Comparison of ENCODE assay signal across 18 cellular contexts in genomic region chr12:93448796-93449195, GRCh38. TPM values are rescaled to one million over a fixed set of nuclear protein-coding genes. Genes with fewer than 3 reads are reported as not detected.
A peak's percentile ranks its signal among the peaks of the same experiment; 100 is the strongest.
DNase-seq lines count a peak whose midpoint lies in the region; ATAC-seq and TF ChIP-seq lines count a peak whose summit lies in the region.
"Had no signal": no experiment of that assay in that cellular context is flagged by ENCODE, and none has a peak within 500 bp of the region (broad histone marks: within the 10 kb centered on the region; RNA-seq: fewer than 3 reads in every experiment).

No MANE protein-coding gene starts in this region.

- no peaks in the 10 kb centered on the region for H3K36me3 ChIP-seq in BLaER1 treated with 17β-estradiol and CSF1 and Interleukin-3, amounts not matched to agents 10 nM and 100 nM
- no peaks in the 10 kb centered on the region for H3K36me3 ChIP-seq in Loucy (ENCODE audit: insufficient read depth, low read length)
- no peaks in the 10 kb centered on the region for H3K36me3 ChIP-seq in MM.1S (replicated peaks; ENCODE audit: insufficient read depth, low read length)
- H3K36me3 ChIP-seq: SJSA1, thoracic aorta had no signal

- peaks cover 5 to 21% (median 9%) of the 10 kb centered on the region in 11 experiments; a peak in 14 of 22 replicates for H3K9me3 ChIP-seq in BLaER1 treated with 17β-estradiol and CSF1 and Interleukin-3, amounts not matched to agents 10 nM and 100 nM (replicated peaks in 1 of 11)
- H3K9me3 ChIP-seq in Loucy (ENCODE audit: insufficient read depth, low read depth, low read length) (no peaks in the 10 kb centered on the region), MM.1S (replicated peaks; ENCODE audit: insufficient read depth, low read length) (no peaks in the 10 kb centered on the region)
- H3K9me3 ChIP-seq: SJSA1, thoracic aorta had no signal

- peaks cover 18% of the 10 kb centered on the region for H3K4me1 Mint-ChIP-seq in activated T-helper 17 cell treated with anti-CD3 and anti-CD28 coated beads, Interleukin-2, amount 50 U/mL, for 72 hours
- H3K4me1 Mint-ChIP-seq: nephron had no signal

- intact Hi-C loops in left colon (cut with DNase I, micrococcal nuclease): no loop called here

- H3K9me3 Mint-ChIP-seq in activated T-helper 17 cell treated with anti-CD3 and anti-CD28 coated beads, Interleukin-2, amount 50 U/mL, for 72 hours: no peaks in the 10 kb centered on the region
- H3K9me3 Mint-ChIP-seq: activated CD4-positive, alpha-beta memory T cell treated with anti-CD3 and anti-CD28 coated beads, Interleukin-2, amount 10 ng/mL, durations not matched to agents 7 days and 5 days; activated T-helper 2 cell treated with anti-CD3 and anti-CD28 coated beads, Interferon-gamma antibody, Interleukin-2, Interleukin-4, amounts not matched to agents 10 μg/mL and 5 μg/mL and 100 μg/mL, durations not matched to agents 14 hours and 24 hours and 36 hours; nephron had no signal

- H3F3A ChIP-seq in Loucy (ENCODE audit: low read depth) (no peaks in the 10 kb centered on the region), MM.1S (ENCODE audit: insufficient read depth, low read length) (no peaks in the 10 kb centered on the region)

- H3K27ac Mint-ChIP-seq in activated T-helper 17 cell treated with anti-CD3 and anti-CD28 coated beads, Interleukin-2, amount 50 U/mL, for 72 hours: no peak overlapping the region
- H3K27ac Mint-ChIP-seq: activated CD4-positive, alpha-beta memory T cell treated with anti-CD3 and anti-CD28 coated beads, Interleukin-2, amount 10 ng/mL, durations not matched to agents 7 days and 5 days; activated T-helper 2 cell treated with anti-CD3 and anti-CD28 coated beads, Interferon-gamma antibody, Interleukin-2, Interleukin-4, amounts not matched to agents 10 μg/mL and 5 μg/mL and 100 μg/mL, durations not matched to agents 14 hours and 24 hours and 36 hours; nephron had no signal

- H4K20me1 ChIP-seq in BLaER1 treated with 17β-estradiol and CSF1 and Interleukin-3, amounts not matched to agents 10 nM and 100 nM: no peaks in the 10 kb centered on the region
- H4K20me1 ChIP-seq in Loucy (ENCODE audit: insufficient read depth, low read length, poor library complexity, severe bottlenecking) (no peaks in the 10 kb centered on the region), MM.1S (ENCODE audit: insufficient read depth, low read length) (no peaks in the 10 kb centered on the region)

- ATAC-seq in GM18861 (IDR thresholded peaks at IDR 0.05; ENCODE audit: unreplicated experiment): peak; percentile 3
- ATAC-seq in left colon: peak; percentile 81
- ATAC-seq in activated T-helper 17 cell treated with anti-CD3 and anti-CD28 coated beads, Interleukin-2, amount 50 U/mL, for 72 hours (replicated peaks): no peak

- H3K79me2 ChIP-seq in Loucy (ENCODE audit: insufficient read depth, low read length): no peaks in the 10 kb centered on the region
- H3K79me2 ChIP-seq in MM.1S (ENCODE audit: low read length): no peaks in the 10 kb centered on the region

- H3K27me3 Mint-ChIP-seq in activated T-helper 17 cell treated with anti-CD3 and anti-CD28 coated beads, Interleukin-2, amount 50 U/mL, for 72 hours: no peaks in the 10 kb centered on the region
- H3K27me3 Mint-ChIP-seq: activated CD4-positive, alpha-beta memory T cell treated with anti-CD3 and anti-CD28 coated beads, Interleukin-2, amount 10 ng/mL, durations not matched to agents 7 days and 5 days had no signal

- peak overlapping the region; percentile 18 to 71 (median 52); a peak in 19 of 22 replicates for H3K4me2 ChIP-seq in BLaER1 treated with 17β-estradiol and CSF1 and Interleukin-3, amounts not matched to agents 10 nM and 100 nM
- peak overlapping the region; percentile 46 for H3K4me2 ChIP-seq in Loucy (ENCODE audit: low read depth, low read length, poor library complexity, severe bottlenecking)
- H3K4me2 ChIP-seq in MM.1S (ENCODE audit: low read depth, low read length): no peak overlapping the region

- TF ChIP-seq CTCF in Loucy (conservative IDR thresholded peaks at IDR 0.05; ENCODE audit: low read length): no peak
- TF ChIP-seq CTCF in MM.1S (IDR thresholded peaks at IDR 0.05; ENCODE audit: low read length): no peak

- no peak overlapping the region for H3K27ac ChIP-seq in BLaER1 treated with 17β-estradiol and CSF1 and Interleukin-3, amounts not matched to agents 10 nM and 100 nM
- H3K27ac ChIP-seq in MM.1S (ENCODE audit: low read length): no peak overlapping the region
- H3K27ac ChIP-seq: SJSA1, thoracic aorta had no signal

- H3K27me3 ChIP-seq in BLaER1 treated with 17β-estradiol and CSF1 and Interleukin-3, amounts not matched to agents 10 nM and 100 nM: no peaks in the 10 kb centered on the region
- no peaks in the 10 kb centered on the region for H3K27me3 ChIP-seq in Loucy (ENCODE audit: insufficient read depth, low read length, poor library complexity, severe bottlenecking)
- no peaks in the 10 kb centered on the region for H3K27me3 ChIP-seq in MM.1S (replicated peaks; ENCODE audit: insufficient read depth, low read length)
- H3K27me3 ChIP-seq: SJSA1 had no signal

- H3K4me3 Mint-ChIP-seq in activated T-helper 17 cell treated with anti-CD3 and anti-CD28 coated beads, Interleukin-2, amount 50 U/mL, for 72 hours: no peak overlapping the region
- H3K4me3 Mint-ChIP-seq: activated CD4-positive, alpha-beta memory T cell treated with anti-CD3 and anti-CD28 coated beads, Interleukin-2, amount 10 ng/mL, durations not matched to agents 7 days and 5 days; nephron had no signal

- H3K9me2 ChIP-seq in Loucy (replicated peaks; ENCODE audit: low read depth, low read length) (no peaks in the 10 kb centered on the region), MM.1S (replicated peaks; ENCODE audit: insufficient read depth, low read length) (no peaks in the 10 kb centered on the region)

- no peak overlapping the region for H3K4me3 ChIP-seq in BLaER1 treated with 17β-estradiol and CSF1 and Interleukin-3, amounts not matched to agents 10 nM and 100 nM
- H3K4me3 ChIP-seq in Loucy (ENCODE audit: low read length, poor library complexity, severe bottlenecking): no peak overlapping the region
- H3K4me3 ChIP-seq in MM.1S (ENCODE audit: low read length): no peak overlapping the region
- H3K4me3 ChIP-seq: SJSA1, thoracic aorta had no signal

- 0 out of 22 replicates have a peak overlapping the region, but pooled peaks of 1 of the 11 experiments have one; percentile 18 for H3K9ac ChIP-seq in BLaER1 treated with 17β-estradiol and CSF1 and Interleukin-3, amounts not matched to agents 10 nM and 100 nM
- H3K9ac ChIP-seq in Loucy (ENCODE audit: low read depth, low read length, poor library complexity, severe bottlenecking) (peak overlapping the region; percentile 25), MM.1S (ENCODE audit: low read length) (no peak overlapping the region)

- H3K4me1 ChIP-seq in BLaER1 treated with 17β-estradiol and CSF1 and Interleukin-3, amounts not matched to agents 10 nM and 100 nM: peaks cover 15 to 24% (median 18%) of the 10 kb centered on the region in 10 experiments
- H3K4me1 ChIP-seq in Loucy (ENCODE audit: insufficient read depth, low read length, poor library complexity, severe bottlenecking) (peaks cover 11% of the 10 kb centered on the region), MM.1S (ENCODE audit: low read length) (no peaks in the 10 kb centered on the region)
- H3K4me1 ChIP-seq: SJSA1 had no signal

- DNase-seq in left colon: no peak
- no peak for DNase-seq in GM19238 (ENCODE audit: insufficient read length, low spot score)
- DNase-seq in MM.1S: no peak
- DNase-seq in 8988T: no peak
- DNase-seq: activated CD4-positive, alpha-beta memory T cell treated with anti-CD3 and anti-CD28 coated beads, Interleukin-2, amount 10 ng/mL, durations not matched to agents 7 days and 5 days; hypothalamus; KG1; NCI-H1694 treated with DMSO at 0.1 percent for 48 hours; NK-92 treated with Interleukin-12 subunit alpha and Interleukin-12 subunit beta, amount 100 ng/mL, for 24 hours; retina had no signal

- H2AFZ ChIP-seq in Loucy (ENCODE audit: low read length) (no peak overlapping the region), MM.1S (ENCODE audit: low read length) (no peak overlapping the region)

- no peaks in the 10 kb centered on the region for H3K36me3 Mint-ChIP-seq in activated T-helper 17 cell treated with anti-CD3 and anti-CD28 coated beads, Interleukin-2, amount 50 U/mL, for 72 hours (ENCODE audit: low read depth)

RNA-seq across cellular contexts. Expression of gene UBE2N, which starts 7.0 kb away (rescaled TPM):
- total RNA-seq in left colon: 10 to 100 TPM; 73.1 to 83.5 TPM
- 100 to 1,000 TPM; 128 to 252 TPM for total RNA-seq in activated T-helper 17 cell treated with anti-CD3 and anti-CD28 coated beads, Interleukin-2, amount 50 U/mL, for 72 hours

RNA-seq across cellular contexts. Expression of gene MRPL42, which starts 18.5 kb away (rescaled TPM):
- total RNA-seq in left colon: 10 to 100 TPM; 58.2 to 65.1 TPM
- total RNA-seq in activated T-helper 17 cell treated with anti-CD3 and anti-CD28 coated beads, Interleukin-2, amount 50 U/mL, for 72 hours: 10 to 100 TPM; 42.2 to 70.0 TPM
